In genomic region chr3:192869131-192870027, GRCh38 we compare ENCODE assay signal across 13 cellular contexts. TPM values are rescaled to one million over a fixed set of nuclear protein-coding genes. Genes with fewer than 3 reads are reported as not detected.
A peak's percentile ranks its signal among the peaks of the same experiment; 100 is the strongest.
DNase-seq lines count a peak whose midpoint lies in the region; ATAC-seq, FAIRE-seq and TF ChIP-seq lines count a peak whose summit lies in the region.
"Had no signal": no experiment of that assay in that cellular context is flagged by ENCODE, and none has a peak within 500 bp of the region (broad histone marks: within the 10 kb centered on the region; RNA-seq: fewer than 3 reads in every experiment).

No MANE protein-coding gene starts in this region.

- peaks cover 36% of the 10 kb centered on the region for H3K79me2 ChIP-seq in keratinocyte (ENCODE audit: control insufficient read depth, insufficient read depth, low read length)

- no CpG with 5 or more reads among the region's 4 CpGs for WGBS in IMR-90 (ENCODE audit: extremely low coverage in 2 of 2, insufficient read length in 1 of 2), 2 experiments
- WGBS in small intestine, 3 donors, result 73 to 83% (median 81%) methylated on average over 4 of the region's 4 CpGs

- in situ Hi-C loops in IMR-90 (cut with MboI; ENCODE audit: low sequenced_read_pairs), result no loop called here

- peak overlapping the region; percentile 57 for H4K91ac ChIP-seq in IMR-90 (ENCODE audit: insufficient read depth, low read depth, low read length)

- no peak for TF ChIP-seq CTCF in IMR-90 (conservative IDR thresholded peaks at IDR 0.05; ENCODE audit: low read depth, low read length)
- TF ChIP-seq CTCF in cardiac fibroblast (IDR thresholded peaks at IDR 0.05; ENCODE audit: low read depth, low read length), result no peak
- no peak for TF ChIP-seq CTCF in keratinocyte (optimal IDR thresholded peaks at IDR 0.05 in 1 of 3, IDR thresholded peaks at IDR 0.05 in 1 of 3, conservative IDR thresholded peaks at IDR 0.05 in 1 of 3; ENCODE audit: extremely low read depth in 1 of 3, insufficient read depth in 2 of 3, low read length in 3 of 3)
- TF ChIP-seq CTCF in tibial artery (IDR thresholded peaks at IDR 0.05), result no peak

- H3K4me1 ChIP-seq in IMR-90 (ENCODE audit: control insufficient read depth, insufficient read depth, low read length) (peaks cover 18% of the 10 kb centered on the region), keratinocyte (ENCODE audit: control insufficient read depth, extremely low read depth, insufficient read depth, low read length) (peaks cover 9% of the 10 kb centered on the region), tibial artery (peaks cover 0 to 24% (median 10%) of the 10 kb centered on the region in 4 donors), small intestine (ENCODE audit: control insufficient read depth in 2 of 2, insufficient read depth in 1 of 2, low read depth in 1 of 2, low read length in 1 of 2) (peaks cover 0 to 2% of the 10 kb centered on the region in 2 donors)

- H4K20me1 ChIP-seq in IMR-90 (ENCODE audit: insufficient read depth, low read length), result peaks cover 10% of the 10 kb centered on the region; the same call in 1 of the 2 replicates
- H4K20me1 ChIP-seq in keratinocyte (ENCODE audit: control insufficient read depth, extremely low read depth, insufficient read depth, low read length), result no peaks in the 10 kb centered on the region

- no peak overlapping the region for H2BK20ac ChIP-seq in IMR-90 (ENCODE audit: low read depth, low read length)

- H2BK120ac ChIP-seq in IMR-90 (ENCODE audit: low read depth, low read length), result no peak overlapping the region

- no peak for TF ChIP-seq RAD21 in IMR-90 (IDR thresholded peaks at IDR 0.05; ENCODE audit: low read length)

- 0 out of 2 replicates have a peak overlapping the region, but pooled peaks have one; percentile 19 for H3K23ac ChIP-seq in IMR-90 (ENCODE audit: low read depth, low read length)

- H2AFZ ChIP-seq in IMR-90 (replicated peaks; ENCODE audit: low read length, poor library complexity) (no peak overlapping the region), keratinocyte (ENCODE audit: control insufficient read depth, low read length) (no peak overlapping the region)

- POLR2A ChIA-PET in IMR-90 (lab: Charles Lee; ENCODE audit: unreplicated experiment), result no interaction called here

- no peak overlapping the region for H3K14ac ChIP-seq in IMR-90 (replicated peaks; ENCODE audit: low read depth, low read length)

- DNase-seq in IMR-90 (peak; percentile 67), cardiac fibroblast (ENCODE audit: low read depth in 2 of 2) (peak; percentile 47 to 76), keratinocyte (ENCODE audit: low read depth, low spot score) (no peak), tibial artery (peak; percentile 49 to 71), small intestine (no peak), NCI-H446 treated with DMSO at 0.1 percent for 48 hours (lab: John Stamatoyannopoulos, UW) (no peak)
- DNase-seq: DMS79 treated with DMSO at 0.1 percent for 48 hours; glutamatergic neuron; NCI-H2029; stimulated activated CD8-positive, alpha-beta memory T cell treated with anti-CD3 and anti-CD28 coated beads, Interleukin-4, amount 100 ng/mL, for 48 hours had no signal

- H3K9me1 ChIP-seq in IMR-90 (ENCODE audit: insufficient read depth, low read length) (peaks cover 20% of the 10 kb centered on the region), keratinocyte (ENCODE audit: control insufficient read depth, extremely low read depth, insufficient read depth, low read length) (peaks cover 2% of the 10 kb centered on the region)

- H3K79me1 ChIP-seq in IMR-90 (ENCODE audit: low read depth in 1 of 2, low read length in 2 of 2), result peaks cover 32 to 83% of the 10 kb centered on the region in 2 experiments

- H3K9me3 ChIP-seq in IMR-90 (ENCODE audit: control insufficient read depth, insufficient read depth, low read length) (no peaks in the 10 kb centered on the region), keratinocyte (ENCODE audit: control insufficient read depth, low read depth, low read length) (no peaks in the 10 kb centered on the region), tibial artery (no peaks in the 10 kb centered on the region), small intestine (ENCODE audit: control insufficient read depth, low read depth) (no peaks in the 10 kb centered on the region)

- peak; percentile 49 for FAIRE-seq in keratinocyte (lab: Jason Lieb, UNC)
- no peak for FAIRE-seq in small intestine (lab: Jason Lieb, UNC)

- H3K56ac ChIP-seq in IMR-90 (ENCODE audit: extremely low read depth, insufficient read depth, low read length), result no peak overlapping the region

- peak overlapping the region; percentile 30; the same call in 1 of the 2 replicates for H3K4ac ChIP-seq in IMR-90 (ENCODE audit: low read depth, low read length)

- H3K27me3 ChIP-seq in IMR-90 (ENCODE audit: control insufficient read depth, insufficient read depth, low read length) (no peaks in the 10 kb centered on the region), keratinocyte (ENCODE audit: control insufficient read depth, extremely low read depth, insufficient read depth, low read length) (no peaks in the 10 kb centered on the region), tibial artery (no peaks in the 10 kb centered on the region), small intestine (ENCODE audit: control insufficient read depth in 2 of 2, insufficient read depth in 2 of 2, low read length in 2 of 2) (no peaks in the 10 kb centered on the region)

- TF ChIP-seq POLR2A in IMR-90 (IDR thresholded peaks at IDR 0.05; ENCODE audit: low read depth, low read length), result no peak

- CTCF ChIA-PET in IMR-90 (lab: Yijun Ruan, JAX), result no interaction called here

- peak overlapping the region; percentile 40; the same call in 1 of the 2 replicates for H3K4me2 ChIP-seq in IMR-90 (ENCODE audit: low read depth, low read length)
- H3K4me2 ChIP-seq in keratinocyte (ENCODE audit: control insufficient read depth, extremely low read depth, insufficient read depth, low read depth, low read length), result peak overlapping the region; percentile 29

- 0 out of 4 replicates have a peak overlapping the region, but pooled peaks of 1 of the 2 experiments have one; percentile 11 for H4K8ac ChIP-seq in IMR-90 (ENCODE audit: low read depth in 2 of 2, low read length in 2 of 2)

- H3K9ac ChIP-seq in IMR-90 (ENCODE audit: low read depth, low read length) (no peak overlapping the region), keratinocyte (ENCODE audit: control insufficient read depth, extremely low read depth, insufficient read depth, low read length) (no peak overlapping the region)

- H4K5ac ChIP-seq in IMR-90 (ENCODE audit: low read depth, low read length), result no peak overlapping the region

- BruUV-seq in IMR-90 (replicated peaks; lab: Mats Ljungman, UMichigan), result no TSS peak

- H2AK5ac ChIP-seq in IMR-90 (ENCODE audit: low read depth, low read length), result no peak overlapping the region; the same call in 1 of the 2 replicates

- no peak overlapping the region for H2AK9ac ChIP-seq in IMR-90 (replicated peaks; ENCODE audit: low read depth, low read length, poor library complexity)

- H3K4me3 ChIP-seq in IMR-90 (ENCODE audit: insufficient read depth, low read depth, low read length) (no peak overlapping the region), cardiac fibroblast (replicated peaks in 1 of 2; ENCODE audit: low read depth in 2 of 2, low read length in 2 of 2) (no peak overlapping the region), keratinocyte (ENCODE audit: control insufficient read depth in 2 of 3, extremely low read depth in 1 of 3, insufficient read depth in 2 of 3, low read depth in 1 of 3, low read length in 3 of 3) (no peak overlapping the region), tibial artery (no peak overlapping the region), small intestine (ENCODE audit: low read depth in 1 of 2, low read length in 2 of 2) (no peak overlapping the region)

- ATAC-seq in IMR-90 (ENCODE audit: low read depth) (peak; percentile 73), HG03439 (IDR thresholded peaks at IDR 0.05; ENCODE audit: unreplicated experiment) (no peak), GM18520 (IDR thresholded peaks at IDR 0.05; ENCODE audit: unreplicated experiment) (no peak)

- 0 out of 2 replicates have a peak overlapping the region, but pooled peaks have one; percentile 3 for H3K27ac ChIP-seq in IMR-90 (ENCODE audit: insufficient read depth, low read length)
- no peak overlapping the region for H3K27ac ChIP-seq in keratinocyte (ENCODE audit: control insufficient read depth, insufficient read depth, low read length)
- H3K27ac ChIP-seq in tibial artery, result peak overlapping the region in 1 of 2 donors; percentile 29
- H3K27ac ChIP-seq in small intestine (ENCODE audit: low read depth in 1 of 2, low read length in 1 of 2), result peak overlapping the region in 1 of 2 donors; percentile 6
- H3K27ac ChIP-seq: VCaP had no signal

- no peak overlapping the region for H2BK15ac ChIP-seq in IMR-90 (ENCODE audit: low read depth, low read length)

- dilution Hi-C loops in IMR-90 (cut with HindIII; ENCODE audit: low sequenced_read_pairs, unreplicated experiment) (no loop called here), keratinocyte (cut with MboI; ENCODE audit: extremely low pct_ligation_motif_present, low sequenced_read_pairs) (no loop called here)

- H3K36me3 ChIP-seq in IMR-90 (ENCODE audit: control insufficient read depth, insufficient read depth, low read length) (no peaks in the 10 kb centered on the region), keratinocyte (ENCODE audit: control insufficient read depth in 2 of 2, extremely low read depth in 1 of 2, insufficient read depth in 2 of 2, low read length in 2 of 2) (no peaks in the 10 kb centered on the region), tibial artery (no peaks in the 10 kb centered on the region), small intestine (ENCODE audit: control insufficient read depth in 2 of 2, insufficient read depth in 2 of 2, low read length in 2 of 2) (no peaks in the 10 kb centered on the region)

- intact Hi-C loops in IMR-90 (cut with micrococcal nuclease) (no loop called here), tibial artery (cut with DNase I; ENCODE audit: low total_unique reads) (no loop called here)

- H2BK5ac ChIP-seq in IMR-90 (ENCODE audit: low read depth, low read length, poor library complexity, severe bottlenecking), result no peak overlapping the region

- no peak overlapping the region for H3K18ac ChIP-seq in IMR-90 (ENCODE audit: low read depth, low read length)

TF ChIP-seq in IMR-90, 13 proteins besides CTCF, POLR2A, EP300 and RAD21 (continues in another document):
- TF ChIP-seq CEBPB (IDR thresholded peaks at IDR 0.05; ENCODE audit: low read depth, low read length), result peak; percentile 71

RNA-seq across cellular contexts. Expression of gene MB21D2, which starts 48.3 kb away (rescaled TPM):
- total RNA-seq in IMR-90 (2012; rRNA removed), result 44.8 and 46.4 TPM in 2 replicates
- polyA plus RNA-seq in IMR-90 (2012; rRNA removed) (13.6 and 14.6 TPM in 2 replicates), keratinocyte (5.5 to 9.0 TPM (median 8.8 TPM) in 3 replicates), small intestine (10 to 100 TPM in 2 of 3 donors, 1 to 10 TPM in 1; 4.9 to 15.9 (median 11.2) TPM)
- polyA plus RNA-seq in IMR-90 (2012; cell fraction: cytosol; rRNA removed), result 8.7 and 9.0 TPM in 2 replicates
- 7.6 and 8.1 TPM in 2 replicates for polyA plus RNA-seq in IMR-90 (2012; cell fraction: nucleus; rRNA removed; ENCODE audit: low replicate concordance)
- polyA plus RNA-seq in keratinocyte (2011; ENCODE audit: low read depth), result 0.84 TPM
- polyA plus RNA-seq in keratinocyte (2011; cell fraction: cytosol; rRNA removed), result 4.5 and 5.8 TPM in 2 replicates
- 7.0 and 7.2 TPM in 2 replicates for polyA plus RNA-seq in keratinocyte (2011; cell fraction: nucleus; rRNA removed)
- 3.7 and 7.1 TPM in 2 replicates for polyA plus RNA-seq in keratinocyte (2012; ENCODE audit: low replicate concordance)
- 10.9 to 13.4 TPM (median 12.3 TPM) in 3 replicates for polyA minus RNA-seq in keratinocyte
- 7.5 TPM for polyA minus RNA-seq in keratinocyte (2011; cell fraction: cytosol; rRNA and poly(A)+ RNA removed)
- polyA minus RNA-seq in keratinocyte (2011; cell fraction: nucleus; rRNA and poly(A)+ RNA removed), result 6.9 and 11.7 TPM in 2 replicates

Comparison
In these comparisons a context has a peak if more than half of its experiments do, and no peak if none do; other contexts are left out.
1. DNase-seq: peak in IMR-90 (single experiment), cardiac fibroblast (2 of 2) and tibial artery (2 of 2); none in keratinocyte (single experiment), small intestine (single experiment) and NCI-H446 treated with DMSO at 0.1 percent for 48 hours (single experiment).